ENCODE assay signal across 14 cellular contexts in the genomic region with DNA sequence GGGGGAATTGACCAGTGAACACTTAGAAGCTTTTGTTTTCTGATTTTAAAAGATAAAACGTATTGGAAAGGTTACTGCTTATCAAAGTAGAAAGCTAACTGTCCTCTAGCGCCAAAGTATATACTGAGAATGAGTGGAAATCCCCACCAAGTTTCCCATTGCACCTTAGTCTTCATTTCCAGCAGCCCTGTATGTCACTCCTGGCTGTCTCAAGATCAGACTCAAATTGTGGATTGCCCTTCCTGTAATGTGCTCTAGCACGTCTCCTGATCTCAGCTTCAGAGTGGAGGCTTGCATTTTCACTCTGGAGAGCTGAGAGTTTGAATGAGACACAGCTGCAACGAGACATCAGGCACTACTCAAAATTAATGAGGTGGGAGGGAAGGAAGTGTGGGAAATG.
DNase-seq lines count a peak whose midpoint lies in the region; ATAC-seq lines count a peak whose summit lies in the region.
"Had no signal": no experiment of that assay in that cellular context is flagged by ENCODE, and none has a peak within 500 bp of the region (broad histone marks: within the 10 kb centered on the region; RNA-seq: fewer than 3 reads in every experiment).

No MANE protein-coding gene starts in this region.

- H3K27me3 Mint-ChIP-seq in activated naive CD4-positive, alpha-beta T cell treated with anti-CD3 and anti-CD28 coated beads, Interleukin-2, amount 50 U/mL, for 24 hours = no peaks in the 10 kb centered on the region
- no peaks in the 10 kb centered on the region for H3K27me3 Mint-ChIP-seq in stimulated activated naive CD8-positive, alpha-beta T cell treated with anti-CD3 and anti-CD28 coated beads, Interleukin-15, Interleukin-2, amounts not matched to agents 100 ng/mL and 50 ng/mL, for 24 hours
- H3K27me3 Mint-ChIP-seq: activated naive CD8-positive, alpha-beta T cell treated with anti-CD3 and anti-CD28 coated beads, Interleukin-2, amount 10 ng/mL, durations not matched to agents 7 days and 5 days; dendritic cell treated with granulocyte-macrophage colony-stimulating factor and Interleukin-4, amounts not matched to agents 40 ng/mL and 50 ng/mL, for 4 days had no signal

- H3K4me3 Mint-ChIP-seq in activated naive CD4-positive, alpha-beta T cell treated with anti-CD3 and anti-CD28 coated beads, Interleukin-2, amount 50 U/mL, for 24 hours = no peak overlapping the region
- H3K4me3 Mint-ChIP-seq in stimulated activated naive CD8-positive, alpha-beta T cell treated with anti-CD3 and anti-CD28 coated beads, Interleukin-15, Interleukin-2, amounts not matched to agents 100 ng/mL and 50 ng/mL, for 24 hours = peak overlapping the region; percentile 7
- H3K4me3 Mint-ChIP-seq: activated naive CD8-positive, alpha-beta T cell treated with anti-CD3 and anti-CD28 coated beads, Interleukin-2, amount 10 ng/mL, durations not matched to agents 7 days and 5 days; dendritic cell treated with granulocyte-macrophage colony-stimulating factor and Interleukin-4, amounts not matched to agents 40 ng/mL and 50 ng/mL, for 4 days had no signal

- H3K9me3 Mint-ChIP-seq in activated naive CD4-positive, alpha-beta T cell treated with anti-CD3 and anti-CD28 coated beads, Interleukin-2, amount 50 U/mL, for 24 hours = no peaks in the 10 kb centered on the region
- no peaks in the 10 kb centered on the region for H3K9me3 Mint-ChIP-seq in stimulated activated naive CD8-positive, alpha-beta T cell treated with anti-CD3 and anti-CD28 coated beads, Interleukin-15, Interleukin-2, amounts not matched to agents 100 ng/mL and 50 ng/mL, for 24 hours
- H3K9me3 Mint-ChIP-seq: activated naive CD8-positive, alpha-beta T cell treated with anti-CD3 and anti-CD28 coated beads, Interleukin-2, amount 10 ng/mL, durations not matched to agents 7 days and 5 days; dendritic cell treated with granulocyte-macrophage colony-stimulating factor and Interleukin-4, amounts not matched to agents 40 ng/mL and 50 ng/mL, for 4 days had no signal

- ATAC-seq in GM21619 (IDR thresholded peaks at IDR 0.05; ENCODE audit: unreplicated experiment) (peak; percentile 80), HG03432 (IDR thresholded peaks at IDR 0.05; ENCODE audit: unreplicated experiment) (peak; percentile 92)
- ATAC-seq: HCT116 had no signal

- peaks cover 8% of the 10 kb centered on the region for H3K4me1 Mint-ChIP-seq in activated naive CD4-positive, alpha-beta T cell treated with anti-CD3 and anti-CD28 coated beads, Interleukin-2, amount 50 U/mL, for 24 hours
- peaks cover 19% of the 10 kb centered on the region for H3K4me1 Mint-ChIP-seq in stimulated activated naive CD8-positive, alpha-beta T cell treated with anti-CD3 and anti-CD28 coated beads, Interleukin-15, Interleukin-2, amounts not matched to agents 100 ng/mL and 50 ng/mL, for 24 hours (ENCODE audit: low read depth)
- H3K4me1 Mint-ChIP-seq: activated naive CD8-positive, alpha-beta T cell treated with anti-CD3 and anti-CD28 coated beads, Interleukin-2, amount 10 ng/mL, durations not matched to agents 7 days and 5 days had no signal

- peaks cover 3% of the 10 kb centered on the region for H3K36me3 Mint-ChIP-seq in activated naive CD4-positive, alpha-beta T cell treated with anti-CD3 and anti-CD28 coated beads, Interleukin-2, amount 50 U/mL, for 24 hours
- H3K36me3 Mint-ChIP-seq in stimulated activated naive CD8-positive, alpha-beta T cell treated with anti-CD3 and anti-CD28 coated beads, Interleukin-15, Interleukin-2, amounts not matched to agents 100 ng/mL and 50 ng/mL, for 24 hours (ENCODE audit: low read depth) = peaks cover 37% of the 10 kb centered on the region

- H3K27ac Mint-ChIP-seq in activated naive CD4-positive, alpha-beta T cell treated with anti-CD3 and anti-CD28 coated beads, Interleukin-2, amount 50 U/mL, for 24 hours = peak overlapping the region; percentile 23
- H3K27ac Mint-ChIP-seq in stimulated activated naive CD8-positive, alpha-beta T cell treated with anti-CD3 and anti-CD28 coated beads, Interleukin-15, Interleukin-2, amounts not matched to agents 100 ng/mL and 50 ng/mL, for 24 hours = peak overlapping the region; percentile 12
- H3K27ac Mint-ChIP-seq: activated naive CD8-positive, alpha-beta T cell treated with anti-CD3 and anti-CD28 coated beads, Interleukin-2, amount 10 ng/mL, durations not matched to agents 7 days and 5 days; dendritic cell treated with granulocyte-macrophage colony-stimulating factor and Interleukin-4, amounts not matched to agents 40 ng/mL and 50 ng/mL, for 4 days had no signal

- no peak for DNase-seq in activated naive CD4-positive, alpha-beta T cell treated with Interleukin-2 at 50 U/mL for 16 hours
- DNase-seq in COLO668 (lab: John Stamatoyannopoulos, UW; ENCODE audit: unreplicated experiment) (no peak), NCI-H187 (lab: John Stamatoyannopoulos, UW) (no peak), COR-L47 (lab: John Stamatoyannopoulos, UW) (no peak)
- DNase-seq: activated naive CD8-positive, alpha-beta T cell treated with anti-CD3 and anti-CD28 coated beads, Interleukin-2, amount 10 ng/mL, durations not matched to agents 7 days and 5 days; GDM1; NCI-H2171; transverse colon had no signal
